Comparison of ENCODE assay signal across 7 cellular contexts in the genomic region with DNA sequence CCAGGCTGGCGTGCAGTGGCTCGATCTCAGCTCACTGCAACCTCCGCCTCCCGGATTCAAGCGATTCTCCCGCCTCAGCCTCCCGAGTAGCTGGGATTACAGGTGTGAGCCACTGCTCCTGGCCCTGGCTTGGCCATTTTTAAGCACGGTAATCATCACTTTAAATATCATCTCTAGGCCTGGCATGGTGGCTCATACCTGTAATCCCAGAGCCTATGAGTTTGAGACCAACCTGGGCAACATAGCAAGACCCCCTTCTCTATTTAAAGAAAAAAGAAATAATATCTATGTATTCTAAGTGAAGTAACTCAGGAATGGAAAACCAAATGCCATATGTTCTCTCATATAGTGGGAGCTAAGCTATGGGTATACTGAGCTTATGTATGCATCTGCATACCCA. TPM values are rescaled to one million over a fixed set of nuclear protein-coding genes. Genes with fewer than 3 reads are reported as not detected.
"Had no signal": no experiment of that assay in that cellular context is flagged by ENCODE, and none has a peak within 500 bp of the region (broad histone marks: within the 10 kb centered on the region; RNA-seq: fewer than 3 reads in every experiment).

No MANE protein-coding gene starts in this region.

RNA-seq across cellular contexts. Expression of a gene that starts 4.8 kb away (rescaled TPM):
- total RNA-seq: kidney, left ventricle myocardium inferior, mesothelial cell of epicardium, mucosa of gallbladder, myocyte had no signal
- polyA plus RNA-seq: keratinocyte, mammary epithelial cell had no signal
